ENCODE assay signal across 16 cellular contexts in genomic region chr14:98954347-98955000, GRCh38.
"Had no signal": no experiment of that assay in that cellular context is flagged by ENCODE, and none has a peak within 500 bp of the region (broad histone marks: within the 10 kb centered on the region; RNA-seq: fewer than 3 reads in every experiment).

No MANE protein-coding gene starts in this region.

- H3K27me3 ChIP-seq: cardiac muscle cell, gastrocnemius medialis, pancreas, right lobe of liver, uterus had no signal

- DNase-seq: activated CD4-positive, alpha-beta T cell treated with anti-CD3 and anti-CD28 coated beads, Interleukin-2, amount 10 ng/mL, durations not matched to agents 7 days and 5 days; gastrocnemius medialis; heart left ventricle; kidney glomerular epithelial cell; left ventricle myocardium superior; naive thymus-derived CD8-positive, alpha-beta T cell; stimulated activated CD4-positive, alpha-beta T cell treated with anti-CD3 and anti-CD28 coated beads, Interleukin-4, amount 100 ng/mL, for 4 hours; stimulated activated naive CD4-positive, alpha-beta T cell had no signal

- H3K4me1 ChIP-seq: pancreas, right lobe of liver, uterus had no signal

- H3K4me3 Mint-ChIP-seq: activated CD4-positive, alpha-beta T cell treated with anti-CD3 and anti-CD28 coated beads, Interleukin-2, amount 10 ng/mL, durations not matched to agents 7 days and 5 days; activated naive CD8-positive, alpha-beta T cell; memory B cell; T-helper 1 cell treated with Interleukin-12 subunit alpha and Interleukin-12 subunit beta and Interleukin-4 antibody, amounts not matched to agents 30 μg/mL and 1 μg/mL, for 36 hours had no signal

- H3K27ac Mint-ChIP-seq: activated CD4-positive, alpha-beta T cell treated with anti-CD3 and anti-CD28 coated beads, Interleukin-2, amount 10 ng/mL, durations not matched to agents 7 days and 5 days; activated naive CD8-positive, alpha-beta T cell; memory B cell; T-helper 1 cell treated with Interleukin-12 subunit alpha and Interleukin-12 subunit beta and Interleukin-4 antibody, amounts not matched to agents 30 μg/mL and 1 μg/mL, for 36 hours had no signal

- H3K27ac ChIP-seq: cardiac muscle cell, heart left ventricle, pancreas, right lobe of liver, tibial artery, uterus had no signal

- H3K27me3 Mint-ChIP-seq: activated CD4-positive, alpha-beta T cell treated with anti-CD3 and anti-CD28 coated beads, Interleukin-2, amount 10 ng/mL, durations not matched to agents 7 days and 5 days; activated naive CD8-positive, alpha-beta T cell; memory B cell; naive thymus-derived CD8-positive, alpha-beta T cell had no signal

- H3K9me3 Mint-ChIP-seq: activated CD4-positive, alpha-beta T cell treated with anti-CD3 and anti-CD28 coated beads, Interleukin-2, amount 10 ng/mL, durations not matched to agents 7 days and 5 days; naive thymus-derived CD8-positive, alpha-beta T cell; T-helper 1 cell treated with Interleukin-12 subunit alpha and Interleukin-12 subunit beta and Interleukin-4 antibody, amounts not matched to agents 30 μg/mL and 1 μg/mL, for 36 hours had no signal

- H3K36me3 ChIP-seq: cardiac muscle cell, gastrocnemius medialis, heart left ventricle, pancreas, right lobe of liver, tibial artery, uterus had no signal

- H3K9me3 ChIP-seq: gastrocnemius medialis, heart left ventricle, pancreas, right lobe of liver, uterus had no signal

- H3K4me1 Mint-ChIP-seq: memory B cell had no signal

- H3K36me3 Mint-ChIP-seq: activated naive CD8-positive, alpha-beta T cell; naive thymus-derived CD8-positive, alpha-beta T cell had no signal

- ATAC-seq: heart left ventricle; left ventricle myocardium superior; naive thymus-derived CD8-positive, alpha-beta T cell had no signal

- H3K4me3 ChIP-seq: cardiac muscle cell, heart left ventricle, pancreas, right lobe of liver, tibial artery, uterus had no signal
